Comparison of ENCODE assay signal across 28 cellular contexts in the genomic region with DNA sequence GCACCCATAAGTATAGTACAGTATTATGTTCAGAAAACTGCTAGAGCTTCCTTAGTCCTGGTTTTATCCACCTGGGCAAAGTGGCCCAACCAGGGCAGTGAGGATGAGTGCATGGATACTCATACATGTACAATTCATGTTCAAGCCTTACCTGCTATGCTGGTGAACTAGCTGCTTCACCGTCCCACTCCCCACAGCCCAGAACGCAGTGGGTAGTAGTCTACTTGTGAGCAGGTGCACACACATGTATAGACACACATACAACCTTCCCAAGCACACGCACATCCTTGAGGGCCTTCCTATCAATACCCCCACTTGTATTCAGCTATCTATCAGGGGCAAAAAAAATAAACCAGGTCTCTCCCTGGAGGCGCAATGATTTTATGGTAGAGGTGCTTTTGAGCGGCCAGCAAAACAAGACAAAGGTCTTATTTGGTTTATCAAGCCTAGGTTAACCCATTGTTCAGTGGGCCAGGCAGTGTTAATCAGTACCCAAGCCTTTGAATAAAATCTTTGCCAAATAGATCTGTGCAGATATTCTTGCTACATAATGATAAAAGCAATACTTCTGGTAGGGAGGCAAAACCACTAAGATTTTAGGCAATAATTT.
DNase-seq lines count a peak whose midpoint lies in the region; ATAC-seq, FAIRE-seq and TF ChIP-seq lines count a peak whose summit lies in the region.
"Had no signal": no experiment of that assay in that cellular context is flagged by ENCODE, and none has a peak within 500 bp of the region (broad histone marks: within the 10 kb centered on the region; RNA-seq: fewer than 3 reads in every experiment).

No MANE protein-coding gene starts in this region.

- H3K9ac ChIP-seq in mesendoderm (ENCODE audit: low read length) = no peak overlapping the region

- H2BK120ac ChIP-seq in mesendoderm (ENCODE audit: low read depth, low read length) = no peak overlapping the region

- no peaks in the 10 kb centered on the region for H3K79me2 ChIP-seq in mesendoderm (ENCODE audit: control insufficient read depth, insufficient read depth, low read length)

- H3K4me3 ChIP-seq in mucosa of descending colon = no peak overlapping the region
- no peak overlapping the region for H3K4me3 ChIP-seq in small intestine (ENCODE audit: low read depth in 1 of 2, low read length in 2 of 2)
- H3K4me3 ChIP-seq in mesendoderm (ENCODE audit: low read length) = no peak overlapping the region
- H3K4me3 ChIP-seq: A549, MG63, SJCRH30 had no signal

- H2BK5ac ChIP-seq in mesendoderm (ENCODE audit: low read length) = no peak overlapping the region

- H3K18ac ChIP-seq in mesendoderm (ENCODE audit: low read length) = no peak overlapping the region

- no peaks in the 10 kb centered on the region for H3K79me1 ChIP-seq in mesendoderm (ENCODE audit: low read length)

- intact Hi-C loops in left colon (cut with DNase I, micrococcal nuclease) = no loop called here
- intact Hi-C loops in mucosa of descending colon (cut with DNase I, micrococcal nuclease) = loop anchor here in 1 of 2 donors (5.0 kb wide), 1 partner anchor 59 kb away; no protein-coding TSS in a partner anchor

- H3K56ac ChIP-seq in mesendoderm (ENCODE audit: low read length) = no peak overlapping the region

- H2AK5ac ChIP-seq in mesendoderm (ENCODE audit: low read length) = no peak overlapping the region

- peak; percentile 43 for ATAC-seq in left colon
- ATAC-seq in mucosa of descending colon = peak; percentile 33
- ATAC-seq: A549; CD8-positive, alpha-beta T cell; SK-N-SH treated with all-trans-retinoic acid at 6 μM for 48 hours had no signal

- H3K27ac ChIP-seq in small intestine (ENCODE audit: low read depth in 1 of 2, low read length in 1 of 2) (no peak overlapping the region), mesendoderm (ENCODE audit: low read depth, low read length) (no peak overlapping the region)
- H3K27ac ChIP-seq: C4-2B, SJCRH30 had no signal

- no peak overlapping the region for H4K5ac ChIP-seq in mesendoderm (ENCODE audit: low read length)

- WGBS in small intestine, 3 donors = 14 to 74% (median 37%) methylated on average over 5 of the region's 5 CpGs
- WGBS in mesendoderm (ENCODE audit: extremely low coverage, insufficient coverage, low lambda C conversion rate) = no CpG with 5 or more reads among the region's 5 CpGs

- H3K27me3 ChIP-seq in small intestine (ENCODE audit: control insufficient read depth in 2 of 2, insufficient read depth in 2 of 2, low read length in 2 of 2) = no peaks in the 10 kb centered on the region
- no peaks in the 10 kb centered on the region for H3K27me3 ChIP-seq in mesendoderm (ENCODE audit: insufficient read depth, low read length, poor library complexity)
- H3K27me3 ChIP-seq: MG63, SJCRH30 had no signal

- no peak for TF ChIP-seq CTCF in mucosa of descending colon (IDR thresholded peaks at IDR 0.05)

- no peak overlapping the region for H3K4me2 ChIP-seq in mesendoderm (ENCODE audit: low read length)
- H3K4me2 ChIP-seq: A549 had no signal

- H3K36me3 ChIP-seq in mucosa of descending colon (ENCODE audit: low read depth) (no peaks in the 10 kb centered on the region), small intestine (ENCODE audit: control insufficient read depth in 2 of 2, insufficient read depth in 2 of 2, low read length in 2 of 2) (no peaks in the 10 kb centered on the region), mesendoderm (ENCODE audit: control insufficient read depth, insufficient read depth, low read length) (no peaks in the 10 kb centered on the region)
- H3K36me3 ChIP-seq: MG63, SJCRH30 had no signal

- H3K4me1 ChIP-seq in mucosa of descending colon (ENCODE audit: low read depth) (peaks cover 21% of the 10 kb centered on the region), small intestine (ENCODE audit: control insufficient read depth in 2 of 2, insufficient read depth in 1 of 2, low read depth in 1 of 2, low read length in 1 of 2) (peaks cover 6 to 10% of the 10 kb centered on the region in 2 donors), mesendoderm (ENCODE audit: control insufficient read depth, low read depth, low read length) (no peaks in the 10 kb centered on the region)
- H3K4me1 ChIP-seq: A549 had no signal

- no peak overlapping the region for H3K23ac ChIP-seq in mesendoderm (ENCODE audit: low read length)

- FAIRE-seq in HTR-8/SVneo (lab: Jason Lieb, UNC) = peak; percentile 85
- FAIRE-seq in small intestine (lab: Jason Lieb, UNC) = no peak
- FAIRE-seq: A549, GM12892, GM19239 had no signal

- H4K8ac ChIP-seq in mesendoderm (ENCODE audit: low read depth, low read length) = no peak overlapping the region

- no peak overlapping the region for H2BK15ac ChIP-seq in mesendoderm (replicated peaks; ENCODE audit: low read depth)

- H3K9me3 ChIP-seq in mucosa of descending colon (peaks cover 2% of the 10 kb centered on the region), small intestine (ENCODE audit: control insufficient read depth, low read depth) (no peaks in the 10 kb centered on the region)
- H3K9me3 ChIP-seq: A549, Caco-2, MG63, SJCRH30 had no signal

- H3K4ac ChIP-seq in mesendoderm (ENCODE audit: low read depth, low read length) = no peak overlapping the region

- DNase-seq in HTR-8/SVneo (ENCODE audit: insufficient read length, low spot score) (no peak), left colon (no peak), mucosa of descending colon (no peak), small intestine (peak; percentile 54), mesendoderm (no peak), GM19240 (ENCODE audit: insufficient read length, low spot score) (no peak), GOT3 (lab: John Stamatoyannopoulos, UW) (no peak)
- DNase-seq: AML-193; Caco-2; CD8-positive, alpha-beta T cell; DMS79; EL; GDM1; H7; IMR-90; KG1; MG63; NCI-H2029; NCI-H446; NCI-H524 treated with DMSO at 0.1 percent for 48 hours; NCI-H774; PC-3; SJCRH30 had no signal
